23 cellular contexts compared by ENCODE assay signal in the genomic region with DNA sequence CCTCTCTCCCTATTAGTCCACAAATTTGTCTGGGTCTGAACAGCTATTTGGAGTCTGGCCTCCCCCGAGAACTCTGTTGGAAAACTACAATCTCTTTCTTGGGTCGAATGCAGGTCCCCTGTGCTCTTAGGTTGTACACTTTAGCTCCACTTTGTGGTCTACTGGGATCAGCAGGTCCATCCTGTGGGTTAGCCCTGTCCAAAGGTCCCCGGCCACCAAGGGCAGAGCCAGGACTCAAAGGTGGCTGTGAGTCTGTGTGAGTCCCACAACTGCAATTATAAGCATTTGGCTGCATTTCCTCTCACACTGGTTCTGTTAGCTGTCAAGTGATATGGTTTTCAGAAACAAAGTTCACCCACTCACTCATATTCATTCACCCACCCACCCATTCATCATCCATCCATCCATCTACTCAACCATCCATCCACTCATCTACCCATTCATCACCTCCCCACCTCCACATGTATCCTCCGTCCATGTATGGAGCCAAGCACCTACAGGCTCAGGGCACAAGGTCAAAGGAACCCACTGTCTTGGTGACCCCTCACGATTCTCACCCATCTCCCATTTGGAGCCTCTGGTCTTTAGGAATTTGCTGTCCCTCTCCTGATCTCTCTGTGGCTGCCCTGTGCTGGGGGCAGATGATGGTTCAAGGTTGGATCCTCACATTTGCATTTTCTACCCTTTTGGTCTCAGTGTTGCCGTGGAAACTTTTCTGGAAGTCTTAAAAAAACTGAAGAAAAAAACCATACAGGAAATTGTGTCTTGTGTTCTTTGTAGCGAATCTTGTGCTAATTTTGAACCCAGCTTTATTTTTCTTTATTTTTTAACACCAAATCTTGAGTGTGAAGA. TPM values are rescaled to one million over a fixed set of nuclear protein-coding genes. Genes with fewer than 3 reads are reported as not detected.
DNase-seq lines count a peak whose midpoint lies in the region; ATAC-seq and TF ChIP-seq lines count a peak whose summit lies in the region.
"Had no signal": no experiment of that assay in that cellular context is flagged by ENCODE, and none has a peak within 500 bp of the region (broad histone marks: within the 10 kb centered on the region; RNA-seq: fewer than 3 reads in every experiment).

No MANE protein-coding gene starts in this region.

- H3K4me3 ChIP-seq in spleen = peak overlapping the region in 3 of 8 donors; percentile 15 to 59 (median 25)
- H3K4me3 ChIP-seq: A549, body of pancreas, left ventricle myocardium inferior, prostate gland had no signal

- WGBS in spleen, 5 donors = 57 to 70% (median 68%) methylated on average over 7 of the region's 7 CpGs

- H3K27me3 Mint-ChIP-seq in activated CD4-positive, alpha-beta T cell treated with anti-CD3 and anti-CD28 coated beads, Interleukin-2, amount 10 ng/mL, durations not matched to agents 24 days and 14 days = peaks cover 3% of the 10 kb centered on the region
- H3K27me3 Mint-ChIP-seq in activated naive CD8-positive, alpha-beta T cell treated with anti-CD3 and anti-CD28 coated beads for 36 hours = no peaks in the 10 kb centered on the region

- no peak for DNase-seq in activated CD4-positive, alpha-beta T cell treated with anti-CD3 and anti-CD28 coated beads, Interleukin-2, amount 10 ng/mL, durations not matched to agents 24 days and 14 days
- no peak for DNase-seq in activated CD4-positive, alpha-beta T cell treated with anti-CD3 and anti-CD28 coated beads for 4 hours
- no peak for DNase-seq in activated naive CD8-positive, alpha-beta T cell treated with anti-CD3 and anti-CD28 coated beads for 36 hours
- DNase-seq in spleen (no peak), NCI-H524 treated with DMSO at 0.1 percent for 48 hours (lab: John Stamatoyannopoulos, UW) (no peak)
- DNase-seq: activated CD4-positive, alpha-beta T cell treated with anti-CD3 and anti-CD28 coated beads, Interleukin-2, amount 50 U/mL, for 4 hours; activated effector memory CD4-positive, alpha-beta T cell treated with anti-CD3 and anti-CD28 coated beads, Interleukin-2, amount 50 U/mL, for 16 hours; body of pancreas; cortex of kidney; foreskin keratinocyte; HCEC 1CT; left ventricle myocardium inferior; NCI-H187; NCI-H446; SIG-M5; stimulated activated naive CD4-positive, alpha-beta T cell treated with Interleukin-2 at 50 U/mL for 16 hours had no signal

- H3K4me3 Mint-ChIP-seq in activated CD4-positive, alpha-beta T cell treated with anti-CD3 and anti-CD28 coated beads, Interleukin-2, amount 10 ng/mL, durations not matched to agents 24 days and 14 days = peak overlapping the region; percentile 53
- peak overlapping the region; percentile 5 for H3K4me3 Mint-ChIP-seq in activated naive CD8-positive, alpha-beta T cell treated with anti-CD3 and anti-CD28 coated beads for 36 hours

- peaks cover 4 to 70% (median 32%) of the 10 kb centered on the region in 6 donors for H3K4me1 ChIP-seq in spleen
- H3K4me1 ChIP-seq: body of pancreas, foreskin keratinocyte, left ventricle myocardium inferior, prostate gland had no signal

- TF ChIP-seq POLR2A in GM18505 (IDR thresholded peaks at IDR 0.05; ENCODE audit: borderline replicate concordance, extremely low read depth, insufficient read depth, insufficient read length) = peak; percentile 42
- no peak for TF ChIP-seq POLR2A in spleen (IDR thresholded peaks at IDR 0.05)

- ATAC-seq in GM18505 (IDR thresholded peaks at IDR 0.05; ENCODE audit: unreplicated experiment) (no peak), HG02885 (IDR thresholded peaks at IDR 0.05; ENCODE audit: poor library complexity, unreplicated experiment) (no peak), HG02642 (IDR thresholded peaks at IDR 0.05; ENCODE audit: poor library complexity, unreplicated experiment) (no peak)
- ATAC-seq: A549, body of pancreas, foreskin keratinocyte had no signal

- peaks cover 63% of the 10 kb centered on the region for H3K4me1 Mint-ChIP-seq in activated CD4-positive, alpha-beta T cell treated with anti-CD3 and anti-CD28 coated beads, Interleukin-2, amount 10 ng/mL, durations not matched to agents 24 days and 14 days
- peaks cover 76% of the 10 kb centered on the region for H3K4me1 Mint-ChIP-seq in activated naive CD8-positive, alpha-beta T cell treated with anti-CD3 and anti-CD28 coated beads for 36 hours

- H3K27ac Mint-ChIP-seq in activated CD4-positive, alpha-beta T cell treated with anti-CD3 and anti-CD28 coated beads, Interleukin-2, amount 10 ng/mL, durations not matched to agents 24 days and 14 days = peak overlapping the region; percentile 88
- peak overlapping the region; percentile 77 for H3K27ac Mint-ChIP-seq in activated naive CD8-positive, alpha-beta T cell treated with anti-CD3 and anti-CD28 coated beads for 36 hours

- H3K36me3 ChIP-seq in spleen = no peaks in the 10 kb centered on the region
- H3K36me3 ChIP-seq: left ventricle myocardium inferior, prostate gland had no signal

- no peak for TF ChIP-seq CTCF in spleen (IDR thresholded peaks at IDR 0.05 in 8 of 11, conservative IDR thresholded peaks at IDR 0.05 in 3 of 11)

- H3K9me3 Mint-ChIP-seq in activated CD4-positive, alpha-beta T cell treated with anti-CD3 and anti-CD28 coated beads, Interleukin-2, amount 10 ng/mL, durations not matched to agents 24 days and 14 days = no peaks in the 10 kb centered on the region
- no peaks in the 10 kb centered on the region for H3K9me3 Mint-ChIP-seq in activated naive CD8-positive, alpha-beta T cell treated with anti-CD3 and anti-CD28 coated beads for 36 hours

- no peaks in the 10 kb centered on the region for H3K9me3 ChIP-seq in spleen
- H3K9me3 ChIP-seq: body of pancreas, prostate gland had no signal

- H3K36me3 Mint-ChIP-seq in activated CD4-positive, alpha-beta T cell treated with anti-CD3 and anti-CD28 coated beads, Interleukin-2, amount 10 ng/mL, durations not matched to agents 24 days and 14 days (ENCODE audit: low read depth) = no peaks in the 10 kb centered on the region
- H3K36me3 Mint-ChIP-seq in activated naive CD8-positive, alpha-beta T cell treated with anti-CD3 and anti-CD28 coated beads for 36 hours = peaks cover 15% of the 10 kb centered on the region

- peaks cover 0 to 18% (median 0%) of the 10 kb centered on the region in 7 donors for H3K27me3 ChIP-seq in spleen (replicated peaks in 1 of 7)
- H3K27me3 ChIP-seq: body of pancreas, foreskin keratinocyte had no signal

- intact Hi-C loops in activated CD4-positive, alpha-beta T cell treated with anti-CD3 and anti-CD28 coated beads, Interleukin-2, amount 10 ng/mL, durations not matched to agents 24 days and 14 days (cut with micrococcal nuclease) = no loop called here
- intact Hi-C loops in spleen (cut with DNase I; ENCODE audit: low total_unique reads) = no loop called here

- peak overlapping the region; percentile 29 to 90 (median 73) for H3K27ac ChIP-seq in spleen
- H3K27ac ChIP-seq: A549, body of pancreas, foreskin keratinocyte, left ventricle myocardium inferior, prostate gland had no signal

RNA-seq across cellular contexts. Expression of a gene that starts 45.8 kb away (rescaled TPM):
- total RNA-seq in activated CD4-positive, alpha-beta T cell treated with anti-CD3 and anti-CD28 coated beads, Interleukin-2, amount 10 ng/mL, durations not matched to agents 24 days and 14 days = 235 and 248 TPM in 2 replicates
- total RNA-seq in activated naive CD8-positive, alpha-beta T cell treated with anti-CD3 and anti-CD28 coated beads for 36 hours = 100 to 1,000 TPM; 230 to 234 TPM
- 100 to 1,000 TPM; 228 to 329 (median 278) TPM for total RNA-seq in spleen
- polyA plus RNA-seq in spleen = 100 to 1,000 TPM; 103 to 183 (median 115) TPM
- total RNA-seq: foreskin keratinocyte, MCF 10A, myocyte had no signal
- polyA plus RNA-seq: foreskin keratinocyte had no signal
